ENCODE assay signal across 10 cellular contexts in genomic region chr22:29300807-29301601, GRCh38. TPM values are rescaled to one million over a fixed set of nuclear protein-coding genes. Genes with fewer than 3 reads are reported as not detected.
DNase-seq lines count a peak whose midpoint lies in the region; ATAC-seq and TF ChIP-seq lines count a peak whose summit lies in the region.
"Had no signal": no experiment of that assay in that cellular context is flagged by ENCODE, and none has a peak within 500 bp of the region (broad histone marks: within the 10 kb centered on the region; RNA-seq: fewer than 3 reads in every experiment).

No MANE protein-coding gene starts in this region.

- no peaks in the 10 kb centered on the region for H3K27me3 Mint-ChIP-seq in endodermal cell (ENCODE audit: insufficient read depth)

- H3K4me3 Mint-ChIP-seq in endodermal cell: no peak overlapping the region

- H3K4me3 ChIP-seq in cardiac muscle cell (no peak overlapping the region), SK-N-MC (no peak overlapping the region), endodermal cell (ENCODE audit: low read length) (no peak overlapping the region)
- H3K4me3 ChIP-seq: gastrocnemius medialis had no signal

- no peak for TF ChIP-seq CTCF in cardiac muscle cell (IDR thresholded peaks at IDR 0.05; ENCODE audit: low read depth, low read length)
- no peak for TF ChIP-seq CTCF in endodermal cell (conservative IDR thresholded peaks at IDR 0.05)

- H3K4me1 Mint-ChIP-seq in endodermal cell: peaks cover 10% of the 10 kb centered on the region

- intact Hi-C loops in Right ventricle myocardium superior (cut with DNase I): no loop called here

- ATAC-seq in Right ventricle myocardium superior (ENCODE audit: poor library complexity) (no peak), GM18520 (IDR thresholded peaks at IDR 0.05; ENCODE audit: unreplicated experiment) (no peak), GM18909 (IDR thresholded peaks at IDR 0.05; ENCODE audit: poor library complexity, unreplicated experiment) (no peak)

- H3K9me3 Mint-ChIP-seq in endodermal cell: no peaks in the 10 kb centered on the region

- peaks cover 40% of the 10 kb centered on the region for H3K36me3 ChIP-seq in cardiac muscle cell
- peaks cover 34% of the 10 kb centered on the region for H3K36me3 ChIP-seq in SK-N-MC (ENCODE audit: insufficient read depth, low read length)
- peaks cover 43% of the 10 kb centered on the region for H3K36me3 ChIP-seq in endodermal cell (ENCODE audit: control insufficient read depth, insufficient read depth, low read length)

- DNase-seq in cardiac muscle cell (ENCODE audit: low read depth in 1 of 2, low spot score in 1 of 2) (no peak), Right ventricle myocardium superior (no peak), SK-N-MC (ENCODE audit: low read depth, low spot score) (no peak), endodermal cell (peak; percentile 66), NCI-H510A (lab: John Stamatoyannopoulos, UW) (no peak)
- DNase-seq: gastrocnemius medialis, NCI-H748 treated with DMSO at 0.1 percent for 48 hours had no signal

- H3K9ac ChIP-seq in SK-N-MC (ENCODE audit: insufficient read length) (no peak overlapping the region), endodermal cell (ENCODE audit: extremely low read depth, low read length, poor library complexity, severe bottlenecking) (no peak overlapping the region)

- H3K27ac ChIP-seq in cardiac muscle cell (peak overlapping the region; percentile 63), SK-N-MC (peak overlapping the region; percentile 46), endodermal cell (ENCODE audit: low read depth, low read length) (peak overlapping the region; percentile 30), temporal lobe (ENCODE audit: low read depth, low read length) (peak overlapping the region; percentile 66)
- H3K27ac ChIP-seq: gastrocnemius medialis had no signal

- H3K27ac Mint-ChIP-seq in endodermal cell: peak overlapping the region; percentile 20

- no peaks in the 10 kb centered on the region for H3K4me1 ChIP-seq in cardiac muscle cell (ENCODE audit: low read depth)
- H3K4me1 ChIP-seq in endodermal cell (ENCODE audit: control insufficient read depth, insufficient read depth, low read length): no peaks in the 10 kb centered on the region

- H3K9me3 ChIP-seq in cardiac muscle cell (ENCODE audit: low read depth) (no peaks in the 10 kb centered on the region), SK-N-MC (ENCODE audit: low read depth, low read length) (no peaks in the 10 kb centered on the region), endodermal cell (ENCODE audit: control insufficient read depth, low read length) (no peaks in the 10 kb centered on the region)
- H3K9me3 ChIP-seq: gastrocnemius medialis had no signal

- H3K27me3 ChIP-seq in cardiac muscle cell: no peaks in the 10 kb centered on the region
- H3K27me3 ChIP-seq in endodermal cell (ENCODE audit: control insufficient read depth, insufficient read depth, low read length, poor library complexity, severe bottlenecking): no peaks in the 10 kb centered on the region
- H3K27me3 ChIP-seq: gastrocnemius medialis had no signal

- H3K36me3 Mint-ChIP-seq in endodermal cell (ENCODE audit: low read depth): peaks cover 47% of the 10 kb centered on the region

- 89 to 100% methylated on average over 3 to 10 of the region's 10 CpGs for WGBS in endodermal cell (ENCODE audit: insufficient coverage in 1 of 2, insufficient read length in 1 of 2), 2 experiments

RNA-seq across cellular contexts. Expression of gene GAS2L1, which starts 5.4 kb away (rescaled TPM):
- 14.3 and 17.3 TPM in 2 replicates for total RNA-seq in cardiac muscle cell
- 21.0 and 25.0 TPM in 2 replicates for polyA plus RNA-seq in cardiac muscle cell
- total RNA-seq in Right ventricle myocardium superior: 24.4 TPM
- total RNA-seq in endodermal cell: 10 to 100 TPM; 22.2 to 24.9 TPM
- polyA plus RNA-seq in endodermal cell (2013, experiment 1 of 2): 13.9 TPM
- polyA plus RNA-seq in endodermal cell (2013, experiment 2 of 2): 14.7 TPM
- 3.7 TPM for total RNA-seq in temporal lobe

RNA-seq across cellular contexts. Expression of gene RASL10A, which starts 14.5 kb away (rescaled TPM):
- total RNA-seq in cardiac muscle cell (3.6 and 4.1 TPM in 2 replicates), Right ventricle myocardium superior (1.3 TPM), endodermal cell (1 to 10 TPM; 1.3 TPM), temporal lobe (4.9 TPM)
- 1.2 and 3.5 TPM in 2 replicates for polyA plus RNA-seq in cardiac muscle cell
- polyA plus RNA-seq in endodermal cell (2013, experiment 1 of 2): 1.0 TPM
- 1.1 TPM for polyA plus RNA-seq in endodermal cell (2013, experiment 2 of 2)

RNA-seq across cellular contexts. Expression of gene EWSR1, which starts 32.9 kb away (rescaled TPM):
- total RNA-seq in cardiac muscle cell: 233 and 266 TPM in 2 replicates
- polyA plus RNA-seq in cardiac muscle cell: 328 and 349 TPM in 2 replicates
- total RNA-seq in Right ventricle myocardium superior: 108 TPM
- total RNA-seq in endodermal cell: 100 to 1,000 TPM; 295 to 352 TPM
- 394 TPM for polyA plus RNA-seq in endodermal cell (2013, experiment 1 of 2)
- 355 TPM for polyA plus RNA-seq in endodermal cell (2013, experiment 2 of 2)
- 122 TPM for total RNA-seq in temporal lobe

RNA-seq across cellular contexts. Expression of gene RHBDD3, which starts 33.2 kb away (rescaled TPM):
- 88.6 and 102 TPM in 2 replicates for total RNA-seq in cardiac muscle cell
- polyA plus RNA-seq in cardiac muscle cell: 80.4 and 83.7 TPM in 2 replicates
- 11.7 TPM for total RNA-seq in Right ventricle myocardium superior
- total RNA-seq in endodermal cell: 10 to 100 TPM; 65.0 to 75.2 TPM
- polyA plus RNA-seq in endodermal cell (2013, experiment 1 of 2): 45.2 TPM
- 37.1 TPM for polyA plus RNA-seq in endodermal cell (2013, experiment 2 of 2)
- total RNA-seq in temporal lobe: 16.2 TPM
